ENCODE assay signal across 26 cellular contexts in genomic region chr2:151824886-151825285, GRCh38. TPM values are rescaled to one million over a fixed set of nuclear protein-coding genes. Genes with fewer than 3 reads are reported as not detected.
DNase-seq lines count a peak whose midpoint lies in the region; ATAC-seq and TF ChIP-seq lines count a peak whose summit lies in the region.
"Had no signal": no experiment of that assay in that cellular context is flagged by ENCODE, and none has a peak within 500 bp of the region (broad histone marks: within the 10 kb centered on the region; RNA-seq: fewer than 3 reads in every experiment).

No MANE protein-coding gene starts in this region.

- H3K27me3 ChIP-seq in DND-41 (ENCODE audit: insufficient read depth, low read length, poor library complexity) (no peaks in the 10 kb centered on the region), endodermal cell (ENCODE audit: control insufficient read depth, insufficient read depth, low read length, poor library complexity, severe bottlenecking) (no peaks in the 10 kb centered on the region), psoas muscle (ENCODE audit: insufficient read depth in 3 of 3, low read length in 2 of 3) (no peaks in the 10 kb centered on the region)
- H3K27me3 ChIP-seq: heart right ventricle, left lung, tibial nerve had no signal

- H3K4me3 ChIP-seq in DND-41 (ENCODE audit: low read depth in 1 of 2, low read length in 2 of 2) = no peak overlapping the region
- peak overlapping the region; percentile 16 for H3K4me3 ChIP-seq in NB4 (ENCODE audit: low read depth, low read length)
- H3K4me3 ChIP-seq in endodermal cell (ENCODE audit: low read length) = peak overlapping the region; percentile 94
- no peak overlapping the region for H3K4me3 ChIP-seq in psoas muscle
- H3K4me3 ChIP-seq: heart right ventricle, left lung, tibial nerve had no signal

- H4K20me1 ChIP-seq in DND-41 (ENCODE audit: insufficient read depth, low read length) = peaks cover 19% of the 10 kb centered on the region; the same call in 1 of the 2 replicates

- H3K4me2 ChIP-seq in DND-41 (ENCODE audit: insufficient read depth, low read length) = peak overlapping the region; percentile 35
- H3K4me2 ChIP-seq: KMS-11 had no signal

- no peak overlapping the region for H3K4me3 Mint-ChIP-seq in endodermal cell
- no peak overlapping the region for H3K4me3 Mint-ChIP-seq in activated naive CD8-positive, alpha-beta T cell treated with anti-CD3 and anti-CD28 coated beads for 36 hours

- peak overlapping the region; percentile 83 for H3K27ac Mint-ChIP-seq in endodermal cell
- H3K27ac Mint-ChIP-seq in activated naive CD8-positive, alpha-beta T cell treated with anti-CD3 and anti-CD28 coated beads for 36 hours = no peak overlapping the region
- no peak overlapping the region for H3K27ac Mint-ChIP-seq in activated naive CD4-positive, alpha-beta T cell treated with anti-CD3 and anti-CD28 coated beads, Interleukin-2, amount 50 U/mL, for 72 hours
- H3K27ac Mint-ChIP-seq: activated naive CD4-positive, alpha-beta T cell treated with anti-CD3 and anti-CD28 coated beads, Interleukin-2, amount 10 ng/mL, durations not matched to agents 7 days and 5 days had no signal

- DNase-seq in DND-41 (no peak), NB4 (ENCODE audit: low read depth) (no peak), endodermal cell (no peak), psoas muscle (no peak), caudate nucleus (lab: John Stamatoyannopoulos, UW) (no peak)
- DNase-seq in activated naive CD8-positive, alpha-beta T cell treated with anti-CD3 and anti-CD28 coated beads for 36 hours = no peak
- DNase-seq in activated naive CD4-positive, alpha-beta T cell treated with anti-CD3 and anti-CD28 coated beads, Interleukin-2, amount 50 U/mL, for 72 hours (ENCODE audit: low spot score in 2 of 2) = no peak
- DNase-seq: activated naive CD4-positive, alpha-beta T cell treated with anti-CD3 and anti-CD28 coated beads, Interleukin-2, amount 10 ng/mL, durations not matched to agents 7 days and 5 days; activated T-cell treated with anti-CD3 and anti-CD28 coated beads, Interleukin-2, amount 50 U/mL, for 72 hours; anterior cingulate cortex; erythroblast; heart right ventricle; left lung; natural killer cell; NCI-H1694; NCI-H2171 treated with DMSO at 0.1 percent for 48 hours; NCI-H69; RPMI8226; stimulated activated CD4-positive, alpha-beta T cell treated with anti-CD3 and anti-CD28 coated beads, Interleukin-15, amount 100 ng/mL, for 24 hours; stimulated activated naive CD8-positive, alpha-beta T cell treated with anti-CD3 and anti-CD28 coated beads, Interleukin-15, Interleukin-2, amounts not matched to agents 100 U/mL and 50 U/mL, for 24 hours; T-helper 17 cell had no signal

- H3K27me3 Mint-ChIP-seq in endodermal cell (ENCODE audit: insufficient read depth) = no peaks in the 10 kb centered on the region
- no peaks in the 10 kb centered on the region for H3K27me3 Mint-ChIP-seq in activated naive CD8-positive, alpha-beta T cell treated with anti-CD3 and anti-CD28 coated beads for 36 hours
- H3K27me3 Mint-ChIP-seq: activated naive CD4-positive, alpha-beta T cell treated with anti-CD3 and anti-CD28 coated beads, Interleukin-2, amount 10 ng/mL, durations not matched to agents 7 days and 5 days; T-helper 17 cell had no signal

- H3K4me1 ChIP-seq in DND-41 (ENCODE audit: insufficient read depth, low read length) (peaks cover 36% of the 10 kb centered on the region), endodermal cell (ENCODE audit: control insufficient read depth, insufficient read depth, low read length) (peaks cover 11% of the 10 kb centered on the region), psoas muscle (peaks cover 64% of the 10 kb centered on the region)

- peaks cover 14% of the 10 kb centered on the region for H3K36me3 Mint-ChIP-seq in endodermal cell (ENCODE audit: low read depth)
- peaks cover 30% of the 10 kb centered on the region for H3K36me3 Mint-ChIP-seq in activated naive CD8-positive, alpha-beta T cell treated with anti-CD3 and anti-CD28 coated beads for 36 hours
- peaks cover 12 to 17% of the 10 kb centered on the region in 2 donors for H3K36me3 Mint-ChIP-seq in activated naive CD4-positive, alpha-beta T cell treated with anti-CD3 and anti-CD28 coated beads, Interleukin-2, amount 50 U/mL, for 72 hours
- H3K36me3 Mint-ChIP-seq: natural killer cell had no signal

- 36% methylated on average over 1 of the region's 2 CpGs; no CpG with 5 or more reads in 1 of the 2 experiments for WGBS in endodermal cell (ENCODE audit: insufficient coverage in 1 of 2, insufficient read length in 1 of 2), 2 experiments
- 68 to 76% (median 69%) methylated on average over 2 of the region's 2 CpGs for WGBS in psoas muscle, 3 donors

- H3K9ac ChIP-seq in DND-41 (ENCODE audit: low read depth, low read length) (no peak overlapping the region), endodermal cell (ENCODE audit: extremely low read depth, low read length, poor library complexity, severe bottlenecking) (no peak overlapping the region)
- H3K9ac ChIP-seq: KMS-11 had no signal

- peaks cover 79% of the 10 kb centered on the region for H3K79me2 ChIP-seq in DND-41 (ENCODE audit: insufficient read depth, low read length)

- H3K9me3 ChIP-seq in DND-41 (ENCODE audit: insufficient read depth, low read length, severe bottlenecking) (no peaks in the 10 kb centered on the region), endodermal cell (ENCODE audit: control insufficient read depth, low read length) (no peaks in the 10 kb centered on the region), psoas muscle (no peaks in the 10 kb centered on the region)
- H3K9me3 ChIP-seq: heart right ventricle, left lung, tibial nerve had no signal

- no peak for TF ChIP-seq POLR2A in NB4 (IDR thresholded peaks at IDR 0.05; ENCODE audit: extremely low read depth, insufficient read length)

- no peak for TF ChIP-seq CTCF in DND-41 (IDR thresholded peaks at IDR 0.05; ENCODE audit: borderline replicate concordance, extremely low read depth, low read length, poor library complexity, severe bottlenecking)
- no peak for TF ChIP-seq CTCF in NB4 (IDR thresholded peaks at IDR 0.05; ENCODE audit: low read depth, low read length)
- no peak for TF ChIP-seq CTCF in endodermal cell (conservative IDR thresholded peaks at IDR 0.05)
- no peak for TF ChIP-seq CTCF in psoas muscle (IDR thresholded peaks at IDR 0.05)

- H3K4me1 Mint-ChIP-seq in endodermal cell = peaks cover 42% of the 10 kb centered on the region
- H3K4me1 Mint-ChIP-seq in activated naive CD8-positive, alpha-beta T cell treated with anti-CD3 and anti-CD28 coated beads for 36 hours = peaks cover 65% of the 10 kb centered on the region

- H3K36me3 ChIP-seq in DND-41 (ENCODE audit: insufficient read depth, low read length) = peaks cover 4% of the 10 kb centered on the region; the same call in 1 of the 2 replicates
- no peaks in the 10 kb centered on the region for H3K36me3 ChIP-seq in endodermal cell (ENCODE audit: control insufficient read depth, insufficient read depth, low read length)
- no peaks in the 10 kb centered on the region for H3K36me3 ChIP-seq in psoas muscle (ENCODE audit: insufficient read depth in 1 of 2, low read depth in 1 of 2)
- H3K36me3 ChIP-seq: heart right ventricle, left lung, tibial nerve had no signal

- intact Hi-C loops in psoas muscle (cut with DNase I) = loop anchor here (5.0 to 10.0 kb wide), 3 partner anchors 38 to 182 kb away; no protein-coding TSS in a partner anchor

- H3K9me3 Mint-ChIP-seq in endodermal cell = no peaks in the 10 kb centered on the region
- H3K9me3 Mint-ChIP-seq in activated naive CD8-positive, alpha-beta T cell treated with anti-CD3 and anti-CD28 coated beads for 36 hours = peaks cover 2% of the 10 kb centered on the region
- peaks cover 5 to 6% of the 10 kb centered on the region in 2 donors for H3K9me3 Mint-ChIP-seq in activated naive CD4-positive, alpha-beta T cell treated with anti-CD3 and anti-CD28 coated beads, Interleukin-2, amount 50 U/mL, for 72 hours
- H3K9me3 Mint-ChIP-seq: activated naive CD4-positive, alpha-beta T cell treated with anti-CD3 and anti-CD28 coated beads, Interleukin-2, amount 10 ng/mL, durations not matched to agents 7 days and 5 days; activated T-cell treated with anti-CD3 and anti-CD28 coated beads, Interleukin-2, amount 50 U/mL, for 72 hours; natural killer cell had no signal

- H2AFZ ChIP-seq in DND-41 (ENCODE audit: low read depth, low read length) = no peak overlapping the region

- H3K27ac ChIP-seq in DND-41 (ENCODE audit: low read length) = no peak overlapping the region
- no peak overlapping the region for H3K27ac ChIP-seq in endodermal cell (ENCODE audit: low read depth, low read length)
- H3K27ac ChIP-seq in psoas muscle = peak overlapping the region; percentile 93
- H3K27ac ChIP-seq in caudate nucleus (ENCODE audit: low read depth, low read length) = no peak overlapping the region
- H3K27ac ChIP-seq: C4-2B, KMS-11, tibial nerve had no signal

- no peak for ATAC-seq in DND-41 (ENCODE audit: insufficient read depth, low read depth)
- ATAC-seq in psoas muscle = no peak
- no peak for ATAC-seq in GM18498 (IDR thresholded peaks at IDR 0.05; ENCODE audit: unreplicated experiment)
- no peak for ATAC-seq in activated naive CD4-positive, alpha-beta T cell treated with anti-CD3 and anti-CD28 coated beads, Interleukin-2, amount 50 U/mL, for 72 hours
- ATAC-seq: activated T-cell treated with anti-CD3 and anti-CD28 coated beads, Interleukin-2, amount 50 U/mL, for 72 hours; heart right ventricle; left lung; natural killer cell; sciatic nerve; stimulated activated naive CD8-positive, alpha-beta T cell treated with anti-CD3 and anti-CD28 coated beads, Interleukin-15, Interleukin-2, amounts not matched to agents 100 U/mL and 50 U/mL, for 24 hours; T-helper 17 cell had no signal

RNA-seq across cellular contexts. Expression of gene ARL5A, which starts 3.3 kb away (rescaled TPM):
- total RNA-seq in endodermal cell = 10 to 100 TPM; 72.2 to 77.1 TPM
- 37.0 TPM for polyA plus RNA-seq in endodermal cell (2013, experiment 1 of 2)
- polyA plus RNA-seq in endodermal cell (2013, experiment 2 of 2) = 40.2 TPM
- total RNA-seq in psoas muscle = 10 to 100 TPM; 42.5 to 71.9 (median 51.7) TPM
- 10 to 100 TPM; 11.8 to 57.5 (median 21.0) TPM for polyA plus RNA-seq in psoas muscle
- total RNA-seq in activated naive CD8-positive, alpha-beta T cell treated with anti-CD3 and anti-CD28 coated beads for 36 hours = 10 to 100 TPM; 81.2 to 81.7 TPM
- 10 to 100 TPM; 46.9 to 64.5 TPM for total RNA-seq in activated naive CD4-positive, alpha-beta T cell treated with anti-CD3 and anti-CD28 coated beads, Interleukin-2, amount 50 U/mL, for 72 hours

Comparison
In these comparisons a context has a peak if more than half of its experiments do, and no peak if none do; other contexts are left out.
1. H3K4me3 ChIP-seq: peak in NB4 (single experiment) and endodermal cell (single experiment); none in DND-41 (0 of 2) and psoas muscle (single experiment).